1 cellular context compared by ENCODE assay signal in the genomic region with DNA sequence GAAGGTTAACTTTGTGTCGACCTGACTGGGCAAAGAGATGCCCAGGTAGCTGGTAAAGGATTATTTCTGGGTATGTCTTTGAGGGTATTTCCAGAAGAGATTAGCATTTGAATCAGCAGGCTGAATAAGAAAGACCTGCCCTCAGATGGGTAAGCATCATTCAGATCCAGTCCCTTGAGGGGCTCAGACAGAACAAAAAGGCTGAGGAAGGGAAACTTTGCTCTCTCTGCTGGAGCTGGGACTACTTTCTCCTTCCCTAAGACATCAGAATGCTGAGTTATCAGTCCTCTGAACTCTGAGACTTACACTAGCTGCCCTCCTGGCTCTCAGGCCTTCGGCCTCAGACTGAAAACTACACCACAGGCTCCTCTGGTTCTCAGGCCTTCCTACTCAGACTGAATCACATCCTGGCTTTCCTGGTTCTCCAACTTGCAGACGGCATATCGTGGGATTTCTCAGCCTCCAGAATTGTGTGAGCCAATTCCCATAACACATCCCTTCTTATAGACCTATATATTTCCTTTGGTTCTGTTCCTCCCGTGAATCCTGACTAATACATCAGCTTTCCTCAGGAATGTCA.
TF ChIP-seq lines count a peak whose summit lies in the region.

No MANE protein-coding gene starts in this region.

TF ChIP-seq in SK-N-SH, 30 proteins besides CTCF, POLR2A, EP300 and RAD21 (continued from another document):
- TF ChIP-seq EZH2phosphoT487 (IDR thresholded peaks at IDR 0.05; ENCODE audit: borderline replicate concordance, low read depth) (no peak), REST (IDR thresholded peaks at IDR 0.05; ENCODE audit: low read depth, low read length) (no peak)
- TF ChIP-seq, protein P1, sequence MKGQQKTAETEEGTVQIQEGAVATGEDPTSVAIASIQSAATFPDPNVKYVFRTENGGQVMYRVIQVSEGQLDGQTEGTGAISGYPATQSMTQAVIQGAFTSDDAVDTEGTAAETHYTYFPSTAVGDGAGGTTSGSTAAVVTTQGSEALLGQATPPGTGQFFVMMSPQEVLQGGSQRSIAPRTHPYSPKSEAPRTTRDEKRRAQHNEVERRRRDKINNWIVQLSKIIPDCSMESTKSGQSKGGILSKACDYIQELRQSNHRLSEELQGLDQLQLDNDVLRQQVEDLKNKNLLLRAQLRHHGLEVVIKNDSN (IDR thresholded peaks at IDR 0.05; ENCODE audit: borderline replicate concordance, low read depth): no peak
